Comparison of ENCODE assay signal across 11 cellular contexts in the genomic region with DNA sequence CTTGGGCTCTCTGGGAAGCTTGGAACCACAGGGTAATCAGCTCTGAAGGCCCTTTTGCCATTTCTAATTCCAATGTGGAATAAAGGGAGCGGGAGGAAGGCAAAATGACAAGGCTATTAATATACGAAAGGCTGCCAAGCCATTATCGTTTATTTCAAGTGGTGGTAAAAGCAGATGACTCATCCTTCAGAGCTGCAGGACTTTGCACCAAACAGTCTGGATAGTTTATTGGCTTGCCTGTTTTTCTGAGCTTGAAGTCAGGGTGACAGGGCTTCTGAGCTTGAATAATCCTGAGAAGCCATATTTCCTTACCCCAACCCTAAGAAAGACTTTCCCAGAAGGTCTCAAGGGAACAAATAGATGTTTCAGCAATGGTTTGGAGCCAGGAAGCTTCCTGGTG. TPM values are rescaled to one million over a fixed set of nuclear protein-coding genes. Genes with fewer than 3 reads are reported as not detected.
A peak's percentile ranks its signal among the peaks of the same experiment; 100 is the strongest.
DNase-seq lines count a peak whose midpoint lies in the region; ATAC-seq and TF ChIP-seq lines count a peak whose summit lies in the region.
"Had no signal": no experiment of that assay in that cellular context is flagged by ENCODE, and none has a peak within 500 bp of the region (broad histone marks: within the 10 kb centered on the region; RNA-seq: fewer than 3 reads in every experiment).

No MANE protein-coding gene starts in this region.

- no peaks in the 10 kb centered on the region for H3K9me3 ChIP-seq in right atrium auricular region
- H3K9me3 ChIP-seq in SK-N-SH = no peaks in the 10 kb centered on the region
- H3K9me3 ChIP-seq in heart left ventricle = no peaks in the 10 kb centered on the region
- no peaks in the 10 kb centered on the region for H3K9me3 ChIP-seq in vagina
- H3K9me3 ChIP-seq: BLaER1 treated with 17β-estradiol and CSF1 and Interleukin-3, amounts not matched to agents 10 nM and 100 nM had no signal

- TF ChIP-seq RAD21 in SK-N-SH (IDR thresholded peaks at IDR 0.05; ENCODE audit: low read length) = no peak

- no peaks in the 10 kb centered on the region for H4K20me1 ChIP-seq in SK-N-SH (ENCODE audit: insufficient read depth)
- H4K20me1 ChIP-seq: BLaER1 treated with 17β-estradiol and CSF1 and Interleukin-3, amounts not matched to agents 10 nM and 100 nM had no signal

- POLR2A ChIA-PET in SK-N-SH (lab: Yijun Ruan, JAX) = no interaction called here

- H3K4me1 ChIP-seq in right atrium auricular region (peaks cover 0 to 3% of the 10 kb centered on the region in 2 donors), SK-N-SH (ENCODE audit: control insufficient read depth in 1 of 2, insufficient read depth in 2 of 2, low read depth in 1 of 2, low read length in 1 of 2) (peaks cover 0 to 22% of the 10 kb centered on the region in 2 experiments; a peak in 2 of 4 replicates), heart left ventricle (peaks cover 0 to 25% (median 5%) of the 10 kb centered on the region in 12 donors), vagina (peaks cover 28% of the 10 kb centered on the region)

- H3K4me3 ChIP-seq in right atrium auricular region (no peak overlapping the region), SK-N-SH (ENCODE audit: low read depth in 2 of 2, low read length in 1 of 2) (no peak overlapping the region), heart left ventricle (no peak overlapping the region), vagina (no peak overlapping the region)
- H3K4me3 ChIP-seq: BLaER1 treated with 17β-estradiol and CSF1 and Interleukin-3, amounts not matched to agents 10 nM and 100 nM had no signal

- no peaks in the 10 kb centered on the region for H3K79me2 ChIP-seq in SK-N-SH (ENCODE audit: insufficient read depth)

- no peak for TF ChIP-seq POLR2A in heart left ventricle (IDR thresholded peaks at IDR 0.05)
- TF ChIP-seq POLR2A in vagina (IDR thresholded peaks at IDR 0.05) = no peak

- peaks cover 16% of the 10 kb centered on the region for H3F3A ChIP-seq in SK-N-SH (replicated peaks; ENCODE audit: insufficient read depth)

- TF ChIP-seq CTCF in right atrium auricular region (IDR thresholded peaks at IDR 0.05) (no peak), SK-N-SH (IDR thresholded peaks at IDR 0.05) (no peak), heart left ventricle (IDR thresholded peaks at IDR 0.05) (no peak), vagina (IDR thresholded peaks at IDR 0.05) (no peak)

- ATAC-seq in Right ventricle myocardium inferior (peak; percentile 70), heart left ventricle (peak; percentile 64 to 77 (median 68))

- DNase-seq in Right ventricle myocardium inferior (ENCODE audit: missing footprints) = no peak
- DNase-seq in right atrium auricular region (ENCODE audit: low spot score) = no peak
- DNase-seq in SK-N-SH = no peak
- DNase-seq in heart left ventricle = no peak
- DNase-seq in vagina (ENCODE audit: extremely low spot score in 2 of 2) = peak in 1 of 2 donors; percentile 80
- DNase-seq in activated CD8-positive, alpha-beta memory T cell treated with anti-CD3 and anti-CD28 coated beads, Interleukin-2, amount 50 U/mL, for 4 hours = no peak
- DNase-seq in amniotic stem cell (lab: John Stamatoyannopoulos, UW) = no peak
- DNase-seq in posterior vena cava (ENCODE audit: low spot score) = no peak
- DNase-seq: H7, retina had no signal

- intact Hi-C loops in Right ventricle myocardium inferior (cut with DNase I) (loop anchor here (5.0 kb wide), 1 partner anchor 90 kb away; no protein-coding TSS in a partner anchor), heart left ventricle (cut with DNase I) (no loop called here), vagina (cut with DNase I) (no loop called here), posterior vena cava (cut with DNase I) (no loop called here)

- H3K36me3 ChIP-seq in right atrium auricular region (no peaks in the 10 kb centered on the region), SK-N-SH (replicated peaks in 1 of 2; ENCODE audit: control insufficient read depth in 1 of 2, insufficient read depth in 2 of 2, low read length in 1 of 2) (no peaks in the 10 kb centered on the region), heart left ventricle (no peaks in the 10 kb centered on the region), vagina (no peaks in the 10 kb centered on the region)
- H3K36me3 ChIP-seq: BLaER1 treated with 17β-estradiol and CSF1 and Interleukin-3, amounts not matched to agents 10 nM and 100 nM had no signal

- H3K27ac ChIP-seq in right atrium auricular region (peak overlapping the region in 1 of 2 donors; percentile 29), SK-N-SH (ENCODE audit: low read depth in 2 of 2, low read length in 1 of 2) (peak overlapping the region in 1 of 2 experiments; percentile 79; a peak in 3 of 4 replicates), heart left ventricle (peak overlapping the region in 9 of 12 donors; percentile 20 to 76 (median 56)), vagina (peak overlapping the region; percentile 59)

- no peak overlapping the region for H2AFZ ChIP-seq in SK-N-SH (ENCODE audit: low read depth)

- TF ChIP-seq EP300 in SK-N-SH (IDR thresholded peaks at IDR 0.05; ENCODE audit: borderline replicate concordance in 1 of 2, low read depth in 1 of 2, low read length in 1 of 2) = peak in 1 of 2 experiments; percentile 68; a peak in 2 of 4 replicates

- 8% methylated on average over 3 of the region's 3 CpGs for WGBS in SK-N-SH (ENCODE audit: low lambda C conversion rate)
- 19 to 61% (median 38%) methylated on average over 3 of the region's 3 CpGs for WGBS in heart left ventricle, 4 donors

- peak overlapping the region; percentile 58 for H3K4me2 ChIP-seq in SK-N-SH

- H3K27me3 ChIP-seq in right atrium auricular region (no peaks in the 10 kb centered on the region), SK-N-SH (ENCODE audit: insufficient read depth) (no peaks in the 10 kb centered on the region), heart left ventricle (no peaks in the 10 kb centered on the region), vagina (no peaks in the 10 kb centered on the region)

- H3K9ac ChIP-seq in SK-N-SH = no peak overlapping the region
- H3K9ac ChIP-seq: BLaER1 treated with 17β-estradiol and CSF1 and Interleukin-3, amounts not matched to agents 10 nM and 100 nM had no signal

- no peaks in the 10 kb centered on the region for H3K9me2 ChIP-seq in SK-N-SH

- CTCF ChIA-PET in SK-N-SH (lab: Yijun Ruan, JAX) = no interaction called here

TF ChIP-seq in SK-N-SH, 30 proteins besides CTCF, POLR2A, EP300 and RAD21 (continues in another document):
- TF ChIP-seq SIN3A (IDR thresholded peaks at IDR 0.05; ENCODE audit: borderline replicate concordance, low read depth, low read length) (no peak), RXRA (IDR thresholded peaks at IDR 0.05; ENCODE audit: borderline replicate concordance, low read depth) (peak; percentile 31; the same call in 1 of the 2 replicates), ZBTB33 (IDR thresholded peaks at IDR 0.05; ENCODE audit: borderline replicate concordance, low read depth) (no peak), TEAD4 (IDR thresholded peaks at IDR 0.05; ENCODE audit: borderline replicate concordance, insufficient read depth) (peak; percentile 42; the same call in 1 of the 2 replicates), IRF3 (IDR thresholded peaks at IDR 0.05; ENCODE audit: low read depth, low read length) (no peak)
- TF ChIP-seq, protein P1, sequence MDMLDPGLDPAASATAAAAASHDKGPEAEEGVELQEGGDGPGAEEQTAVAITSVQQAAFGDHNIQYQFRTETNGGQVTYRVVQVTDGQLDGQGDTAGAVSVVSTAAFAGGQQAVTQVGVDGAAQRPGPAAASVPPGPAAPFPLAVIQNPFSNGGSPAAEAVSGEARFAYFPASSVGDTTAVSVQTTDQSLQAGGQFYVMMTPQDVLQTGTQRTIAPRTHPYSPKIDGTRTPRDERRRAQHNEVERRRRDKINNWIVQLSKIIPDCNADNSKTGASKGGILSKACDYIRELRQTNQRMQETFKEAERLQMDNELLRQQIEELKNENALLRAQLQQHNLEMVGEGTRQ (IDR thresholded peaks at IDR 0.05; ENCODE audit: borderline replicate concordance, low read depth, low read length) = no peak

RNA-seq across cellular contexts. Expression of gene GABRE, which starts 7.7 kb away (rescaled TPM):
- total RNA-seq in Right ventricle myocardium inferior = 30.3 TPM
- total RNA-seq in right atrium auricular region = 10 to 100 TPM in 1 of 2 donors, 1 to 10 TPM in 1; 4.2 to 16.2 TPM
- 8.1 and 12.2 TPM in 2 replicates for polyA plus RNA-seq in SK-N-SH (2012; rRNA removed)
- 0.89 and 1.4 TPM in 2 replicates for polyA plus RNA-seq in SK-N-SH (2012; cell fraction: cytosol; rRNA removed)
- polyA plus RNA-seq in SK-N-SH (2012; cell fraction: nucleus; rRNA removed) = 51.5 and 74.9 TPM in 2 replicates
- total RNA-seq in heart left ventricle = 10 to 100 TPM; 18.2 to 52.9 (median 30.6) TPM
- 10 to 100 TPM in 1 of 2 donors, 1 to 10 TPM in 1; 3.5 to 32.4 TPM for polyA plus RNA-seq in heart left ventricle
- total RNA-seq in vagina = 176 TPM
- 10 to 100 TPM; 19.2 to 24.4 TPM for total RNA-seq in posterior vena cava
